18 cellular contexts compared by ENCODE assay signal in genomic region chr15:95874625-95875024, GRCh38.
DNase-seq lines count a peak whose midpoint lies in the region; TF ChIP-seq lines count a peak whose summit lies in the region.
"Had no signal": no experiment of that assay in that cellular context is flagged by ENCODE, and none has a peak within 500 bp of the region (broad histone marks: within the 10 kb centered on the region; RNA-seq: fewer than 3 reads in every experiment).

No MANE protein-coding gene starts in this region.

- H3K27ac Mint-ChIP-seq in neural progenitor cell: peak overlapping the region; percentile 80
- H3K27ac Mint-ChIP-seq: activated B cell treated with CpG ODN at 0.5 μM for 24 hours; activated naive CD8-positive, alpha-beta T cell; CD8-positive, alpha-beta T cell; stimulated activated effector memory CD8-positive, alpha-beta T cell treated with anti-CD3 and anti-CD28 coated beads, Interleukin-12 subunit alpha, Interleukin-12 subunit beta, amount 100 ng/mL, for 72 hours had no signal

- H3K36me3 Mint-ChIP-seq in neural progenitor cell: no peaks in the 10 kb centered on the region
- H3K36me3 Mint-ChIP-seq: activated naive CD8-positive, alpha-beta T cell; CD8-positive, alpha-beta T cell; naive thymus-derived CD8-positive, alpha-beta T cell; stimulated activated effector memory CD8-positive, alpha-beta T cell treated with anti-CD3 and anti-CD28 coated beads, Interleukin-12 subunit alpha, Interleukin-12 subunit beta, amount 100 ng/mL, for 72 hours had no signal

- no peak for DNase-seq in A673 (ENCODE audit: low spot score)
- DNase-seq in choroid plexus epithelial cell (ENCODE audit: low read depth): peak; percentile 22
- no peak for DNase-seq in neural progenitor cell (ENCODE audit: low spot score)
- no peak for DNase-seq in G401 (ENCODE audit: low spot score)
- no peak for DNase-seq in NCI-H226
- DNase-seq in Ammon's horn (ENCODE audit: low spot score): no peak
- DNase-seq in HCEC 1CT: no peak
- DNase-seq: activated B cell treated with CpG ODN at 0.5 μM for 24 hours, head of caudate nucleus, NCI-H2081 treated with DMSO at 0.1 percent for 48 hours, NCI-H524 treated with DMSO at 0.1 percent for 48 hours, thyroid gland had no signal

- H3K27ac ChIP-seq in A673 (ENCODE audit: low read depth, low read length, poor library complexity, severe bottlenecking) (peak overlapping the region; percentile 85), KOPT-K1 (ENCODE audit: low read depth, low read length, poor library complexity, severe bottlenecking) (peak overlapping the region; percentile 78), neural progenitor cell (no peak overlapping the region)
- H3K27ac ChIP-seq: esophagus muscularis mucosa had no signal

- peaks cover 29% of the 10 kb centered on the region for H3K4me1 ChIP-seq in A673 (ENCODE audit: insufficient read depth, low read length, poor library complexity, severe bottlenecking)
- H3K4me1 ChIP-seq in neural progenitor cell: peaks cover 15% of the 10 kb centered on the region
- H3K4me1 ChIP-seq: thyroid gland had no signal

- no peaks in the 10 kb centered on the region for H3K9me3 ChIP-seq in A673 (ENCODE audit: low read depth, low read length, poor library complexity, severe bottlenecking)
- H3K9me3 ChIP-seq in KOPT-K1 (ENCODE audit: insufficient read depth, low read length, poor library complexity, severe bottlenecking): no peaks in the 10 kb centered on the region
- no peaks in the 10 kb centered on the region for H3K9me3 ChIP-seq in neural progenitor cell (ENCODE audit: low read depth)
- H3K9me3 ChIP-seq: esophagus muscularis mucosa, thyroid gland had no signal

- no TSS peak for BruUV-seq in A673 (replicated peaks; lab: Mats Ljungman, UMichigan)

- H3K27me3 Mint-ChIP-seq in neural progenitor cell (ENCODE audit: insufficient read depth, low read depth): peaks cover 2% of the 10 kb centered on the region
- H3K27me3 Mint-ChIP-seq: activated B cell treated with CpG ODN at 0.5 μM for 24 hours; activated naive CD8-positive, alpha-beta T cell; naive thymus-derived CD8-positive, alpha-beta T cell had no signal

- peaks cover 7% of the 10 kb centered on the region for H3F3A ChIP-seq in neural progenitor cell (ENCODE audit: low read depth)

- no peak overlapping the region for H3K4me3 Mint-ChIP-seq in neural progenitor cell
- H3K4me3 Mint-ChIP-seq: activated B cell treated with CpG ODN at 0.5 μM for 24 hours; activated naive CD8-positive, alpha-beta T cell; CD8-positive, alpha-beta T cell; naive thymus-derived CD8-positive, alpha-beta T cell; stimulated activated effector memory CD8-positive, alpha-beta T cell treated with anti-CD3 and anti-CD28 coated beads, Interleukin-12 subunit alpha, Interleukin-12 subunit beta, amount 100 ng/mL, for 72 hours had no signal

- peaks cover 2% of the 10 kb centered on the region for H3K9me3 Mint-ChIP-seq in neural progenitor cell
- H3K9me3 Mint-ChIP-seq: activated B cell treated with CpG ODN at 0.5 μM for 24 hours; CD8-positive, alpha-beta T cell; naive thymus-derived CD8-positive, alpha-beta T cell; stimulated activated effector memory CD8-positive, alpha-beta T cell treated with anti-CD3 and anti-CD28 coated beads, Interleukin-12 subunit alpha, Interleukin-12 subunit beta, amount 100 ng/mL, for 72 hours had no signal

- CTCF ChIA-PET in A673 (lab: Charles Lee): no interaction called here

- POLR2A ChIA-PET in A673 (lab: Charles Lee; ENCODE audit: low non-redundant PET): no interaction called here

- H3K4me3 ChIP-seq in A673 (ENCODE audit: low read depth, low read length, poor library complexity, severe bottlenecking) (no peak overlapping the region), choroid plexus epithelial cell (ENCODE audit: low read depth, low read length) (no peak overlapping the region), neural progenitor cell (no peak overlapping the region)
- H3K4me3 ChIP-seq: esophagus muscularis mucosa, thyroid gland had no signal

- peak overlapping the region; percentile 22 for H2AFZ ChIP-seq in neural progenitor cell (replicated peaks)

- H3K4me1 Mint-ChIP-seq in neural progenitor cell: peaks cover 33% of the 10 kb centered on the region
- H3K4me1 Mint-ChIP-seq: stimulated activated effector memory CD8-positive, alpha-beta T cell treated with anti-CD3 and anti-CD28 coated beads, Interleukin-12 subunit alpha, Interleukin-12 subunit beta, amount 100 ng/mL, for 72 hours had no signal

- no peaks in the 10 kb centered on the region for H3K79me2 ChIP-seq in neural progenitor cell (ENCODE audit: low read depth)

- H3K9ac ChIP-seq in neural progenitor cell: no peak overlapping the region

- intact Hi-C loops in A673 (cut with micrococcal nuclease; ENCODE audit: unreplicated experiment): loop anchor here (10.0 kb wide), 1 partner anchor 450 kb away; no protein-coding TSS in a partner anchor

- no peaks in the 10 kb centered on the region for H4K20me1 ChIP-seq in neural progenitor cell (ENCODE audit: low read depth)

- in situ Hi-C loops in G401 (cut with HindIII; ENCODE audit: low sequenced_read_pairs): no loop called here

- no peaks in the 10 kb centered on the region for H3K27me3 ChIP-seq in A673 (replicated peaks; ENCODE audit: insufficient read depth, low read depth, low read length, poor library complexity)
- H3K27me3 ChIP-seq in neural progenitor cell: no peaks in the 10 kb centered on the region
- H3K27me3 ChIP-seq: esophagus muscularis mucosa, thyroid gland had no signal

- TF ChIP-seq CTCF in A673 (conservative IDR thresholded peaks at IDR 0.05; ENCODE audit: low read depth, low read length) (no peak), choroid plexus epithelial cell (conservative IDR thresholded peaks at IDR 0.05; ENCODE audit: low read depth, low read length) (no peak), neural progenitor cell (IDR thresholded peaks at IDR 0.05) (no peak)

- no peaks in the 10 kb centered on the region for H3K36me3 ChIP-seq in A673 (ENCODE audit: insufficient read depth, low read length, poor library complexity, severe bottlenecking)
- no peaks in the 10 kb centered on the region for H3K36me3 ChIP-seq in KOPT-K1 (ENCODE audit: insufficient read depth, low read length)
- no peaks in the 10 kb centered on the region for H3K36me3 ChIP-seq in neural progenitor cell
- H3K36me3 ChIP-seq: esophagus muscularis mucosa, thyroid gland had no signal

- H3K4me2 ChIP-seq in neural progenitor cell: no peak overlapping the region
